11 cellular contexts compared by ENCODE assay signal in the genomic region with DNA sequence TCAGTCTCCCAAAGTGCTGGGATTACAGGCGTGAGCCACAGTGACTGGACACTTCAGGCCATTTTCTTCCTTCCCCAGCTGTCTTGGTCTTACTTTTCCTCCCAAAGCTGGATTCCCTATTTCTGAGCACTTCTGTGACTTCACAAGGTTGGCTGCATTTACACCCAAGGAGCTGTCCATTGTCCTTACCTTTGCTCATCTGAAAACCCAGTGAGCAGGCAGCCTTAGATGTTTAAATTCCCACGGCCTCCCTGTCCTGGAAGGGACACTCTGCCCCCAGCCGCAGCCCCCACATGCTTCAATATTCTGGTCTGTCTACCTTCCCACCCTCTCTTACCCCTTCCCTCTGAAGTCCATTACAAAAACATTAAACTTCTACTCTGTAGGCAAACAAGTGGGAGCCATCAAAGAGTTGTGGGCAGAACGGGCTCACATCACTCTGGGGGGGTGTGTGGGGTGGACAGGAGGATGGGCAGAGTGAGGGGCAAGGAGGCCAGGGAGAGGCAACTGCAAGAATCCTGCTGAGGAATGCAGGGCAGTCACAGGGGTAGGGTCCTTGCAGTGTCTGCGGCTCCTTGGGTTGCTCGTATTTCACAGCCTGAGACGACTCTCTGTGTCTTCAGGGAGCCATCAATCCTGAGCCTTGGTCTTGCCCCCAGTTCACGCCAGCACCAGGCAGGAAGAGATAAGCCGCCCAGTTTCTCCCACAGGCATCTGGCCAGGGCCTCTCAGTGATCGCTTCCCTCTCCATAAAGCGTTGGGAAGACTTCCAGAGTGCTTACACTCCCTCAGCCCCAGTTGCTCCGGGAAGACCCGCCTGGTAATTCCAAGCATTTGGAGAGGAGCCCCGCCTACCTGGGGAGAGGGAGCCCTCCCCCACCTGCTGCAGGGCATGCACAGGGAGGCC.
DNase-seq lines count a peak whose midpoint lies in the region; ATAC-seq and TF ChIP-seq lines count a peak whose summit lies in the region.
"Had no signal": no experiment of that assay in that cellular context is flagged by ENCODE, and none has a peak within 500 bp of the region (broad histone marks: within the 10 kb centered on the region; RNA-seq: fewer than 3 reads in every experiment).

No MANE protein-coding gene starts in this region.

- POLR2A ChIA-PET in WTC11 (lab: Charles Lee), result interaction anchor here (0.6 to 1.4 kb wide), 4 partner anchors 34 to 246 kb away, joined by 3 read pairs; partner anchors contain the start of gene ATXN7L1
- POLR2A ChIA-PET in activated CD8-positive, alpha-beta T cell treated with anti-CD3 and anti-CD28 coated beads, Interleukin-2, amount 10 ng/mL, durations not matched to agents 7 days and 5 days (lab: Charles Lee), result no interaction called here

- no peaks in the 10 kb centered on the region for H3K9me3 ChIP-seq in cardiac muscle cell (ENCODE audit: low read depth)

- DNase-seq in cardiac muscle cell (ENCODE audit: low read depth in 1 of 2, low spot score in 1 of 2) (peak; percentile 66 to 91), cardiac septum (ENCODE audit: low spot score) (no peak), WTC11 (ENCODE audit: low spot score) (peak; percentile 86), kidney glomerular epithelial cell (lab: John Stamatoyannopoulos, UW) (peak; percentile 4)
- DNase-seq in activated T-cell treated with anti-CD3 and anti-CD28 coated beads, Interleukin-2, amount 50 U/mL, for 4 hours, result no peak
- DNase-seq in activated naive CD4-positive, alpha-beta T cell treated with anti-CD3 and anti-CD28 coated beads, Interleukin-2, amount 10 ng/mL, durations not matched to agents 7 days and 5 days, result no peak
- no peak for DNase-seq in activated CD8-positive, alpha-beta T cell treated with anti-CD3 and anti-CD28 coated beads, Interleukin-2, amount 10 ng/mL, durations not matched to agents 7 days and 5 days
- DNase-seq: naive thymus-derived CD4-positive, alpha-beta T cell; NCI-H526 treated with DMSO at 0.1 percent for 48 hours had no signal

- intact Hi-C loops in cardiac septum (cut with DNase I), result loop anchor here (5.0 to 10.0 kb wide), 4 partner anchors 107 to 500 kb away; partner anchors contain the start of gene ATXN7L1

- H3K9me3 Mint-ChIP-seq in WTC11, result no peaks in the 10 kb centered on the region
- no peaks in the 10 kb centered on the region for H3K9me3 Mint-ChIP-seq in activated T-cell treated with anti-CD3 and anti-CD28 coated beads, Interleukin-2, amount 50 U/mL, for 4 hours
- no peaks in the 10 kb centered on the region for H3K9me3 Mint-ChIP-seq in activated naive CD4-positive, alpha-beta T cell treated with anti-CD3 and anti-CD28 coated beads, Interleukin-2, amount 10 ng/mL, durations not matched to agents 7 days and 5 days
- no peaks in the 10 kb centered on the region for H3K9me3 Mint-ChIP-seq in activated CD8-positive, alpha-beta T cell treated with anti-CD3 and anti-CD28 coated beads, Interleukin-2, amount 10 ng/mL, durations not matched to agents 7 days and 5 days (ENCODE audit: insufficient read depth)
- H3K9me3 Mint-ChIP-seq: naive thymus-derived CD4-positive, alpha-beta T cell had no signal

- peak overlapping the region; percentile 6 for H3K27ac ChIP-seq in cardiac muscle cell

- TF ChIP-seq CTCF in cardiac muscle cell (IDR thresholded peaks at IDR 0.05; ENCODE audit: low read depth, low read length) (no peak), WTC11 (IDR thresholded peaks at IDR 0.05) (no peak)

- H3K4me3 ChIP-seq in cardiac muscle cell, result no peak overlapping the region

- H3K36me3 Mint-ChIP-seq in WTC11, result peaks cover 17% of the 10 kb centered on the region
- H3K36me3 Mint-ChIP-seq in activated T-cell treated with anti-CD3 and anti-CD28 coated beads, Interleukin-2, amount 50 U/mL, for 4 hours (ENCODE audit: insufficient read depth), result peaks cover 31% of the 10 kb centered on the region
- peaks cover 30% of the 10 kb centered on the region for H3K36me3 Mint-ChIP-seq in activated naive CD4-positive, alpha-beta T cell treated with anti-CD3 and anti-CD28 coated beads, Interleukin-2, amount 10 ng/mL, durations not matched to agents 7 days and 5 days
- H3K36me3 Mint-ChIP-seq in activated CD8-positive, alpha-beta T cell treated with anti-CD3 and anti-CD28 coated beads, Interleukin-2, amount 10 ng/mL, durations not matched to agents 7 days and 5 days (ENCODE audit: low read depth), result no peaks in the 10 kb centered on the region

- H3K27ac Mint-ChIP-seq in WTC11, result peak overlapping the region; percentile 92
- no peak overlapping the region for H3K27ac Mint-ChIP-seq in activated naive CD4-positive, alpha-beta T cell treated with anti-CD3 and anti-CD28 coated beads, Interleukin-2, amount 10 ng/mL, durations not matched to agents 7 days and 5 days
- H3K27ac Mint-ChIP-seq in activated CD8-positive, alpha-beta T cell treated with anti-CD3 and anti-CD28 coated beads, Interleukin-2, amount 10 ng/mL, durations not matched to agents 7 days and 5 days, result no peak overlapping the region
- H3K27ac Mint-ChIP-seq: B cell; naive thymus-derived CD4-positive, alpha-beta T cell had no signal

- peak overlapping the region; percentile 46 for H3K4me3 Mint-ChIP-seq in WTC11
- H3K4me3 Mint-ChIP-seq in activated T-cell treated with anti-CD3 and anti-CD28 coated beads, Interleukin-2, amount 50 U/mL, for 4 hours, result no peak overlapping the region
- H3K4me3 Mint-ChIP-seq in activated naive CD4-positive, alpha-beta T cell treated with anti-CD3 and anti-CD28 coated beads, Interleukin-2, amount 10 ng/mL, durations not matched to agents 7 days and 5 days, result no peak overlapping the region
- H3K4me3 Mint-ChIP-seq in activated CD8-positive, alpha-beta T cell treated with anti-CD3 and anti-CD28 coated beads, Interleukin-2, amount 10 ng/mL, durations not matched to agents 7 days and 5 days, result no peak overlapping the region
- H3K4me3 Mint-ChIP-seq: B cell; naive thymus-derived CD4-positive, alpha-beta T cell had no signal

- no peaks in the 10 kb centered on the region for H3K36me3 ChIP-seq in cardiac muscle cell

- peaks cover 71% of the 10 kb centered on the region for H3K4me1 Mint-ChIP-seq in WTC11
- peaks cover 5% of the 10 kb centered on the region for H3K4me1 Mint-ChIP-seq in activated T-cell treated with anti-CD3 and anti-CD28 coated beads, Interleukin-2, amount 50 U/mL, for 4 hours (ENCODE audit: low read depth)
- H3K4me1 Mint-ChIP-seq in activated naive CD4-positive, alpha-beta T cell treated with anti-CD3 and anti-CD28 coated beads, Interleukin-2, amount 10 ng/mL, durations not matched to agents 7 days and 5 days, result peaks cover 5% of the 10 kb centered on the region
- H3K4me1 Mint-ChIP-seq in activated CD8-positive, alpha-beta T cell treated with anti-CD3 and anti-CD28 coated beads, Interleukin-2, amount 10 ng/mL, durations not matched to agents 7 days and 5 days (ENCODE audit: low read depth), result peaks cover 1% of the 10 kb centered on the region

- no peaks in the 10 kb centered on the region for H3K27me3 Mint-ChIP-seq in WTC11 (ENCODE audit: low read depth)
- no peaks in the 10 kb centered on the region for H3K27me3 Mint-ChIP-seq in activated T-cell treated with anti-CD3 and anti-CD28 coated beads, Interleukin-2, amount 50 U/mL, for 4 hours (ENCODE audit: low read depth)
- no peaks in the 10 kb centered on the region for H3K27me3 Mint-ChIP-seq in activated naive CD4-positive, alpha-beta T cell treated with anti-CD3 and anti-CD28 coated beads, Interleukin-2, amount 10 ng/mL, durations not matched to agents 7 days and 5 days
- no peaks in the 10 kb centered on the region for H3K27me3 Mint-ChIP-seq in activated CD8-positive, alpha-beta T cell treated with anti-CD3 and anti-CD28 coated beads, Interleukin-2, amount 10 ng/mL, durations not matched to agents 7 days and 5 days (ENCODE audit: low read depth)
- H3K27me3 Mint-ChIP-seq: B cell; naive thymus-derived CD4-positive, alpha-beta T cell had no signal

- ATAC-seq in WTC11, result peak; percentile 64
- no peak for ATAC-seq in activated T-cell treated with anti-CD3 and anti-CD28 coated beads, Interleukin-2, amount 50 U/mL, for 4 hours
- no peak for ATAC-seq in HG02588 (IDR thresholded peaks at IDR 0.05; ENCODE audit: unreplicated experiment)
- ATAC-seq in activated CD8-positive, alpha-beta T cell treated with anti-CD3 and anti-CD28 coated beads, Interleukin-2, amount 10 ng/mL, durations not matched to agents 7 days and 5 days, result no peak
- ATAC-seq: naive thymus-derived CD4-positive, alpha-beta T cell had no signal

- CTCF ChIA-PET in WTC11 (lab: Charles Lee), result interaction anchor here (0.6 to 2.9 kb wide), 13 partner anchors 12 to 1516 kb away, joined by 3 to 54 read pairs (median 4); no protein-coding TSS in a partner anchor
- CTCF ChIA-PET in activated naive CD4-positive, alpha-beta T cell treated with anti-CD3 and anti-CD28 coated beads, Interleukin-2, amount 10 ng/mL, durations not matched to agents 7 days and 5 days (lab: Charles Lee), result interaction anchor here (0.6 to 5.5 kb wide), 10 partner anchors 7 to 498 kb away, joined by 3 to 31 read pairs (median 12); no protein-coding TSS in a partner anchor
- CTCF ChIA-PET in activated CD8-positive, alpha-beta T cell treated with anti-CD3 and anti-CD28 coated beads, Interleukin-2, amount 10 ng/mL, durations not matched to agents 7 days and 5 days (lab: Charles Lee), result interaction anchor here (0.9 to 2.9 kb wide), 12 partner anchors 11 to 388 kb away, joined by 3 to 43 read pairs (median 6); no protein-coding TSS in a partner anchor

- H3K27me3 ChIP-seq in cardiac muscle cell, result no peaks in the 10 kb centered on the region

- peaks cover 9% of the 10 kb centered on the region for H3K4me1 ChIP-seq in cardiac muscle cell (ENCODE audit: low read depth)

TF ChIP-seq in WTC11, 78 proteins besides CTCF, POLR2A, EP300 and RAD21 (continues in another document):
- TF ChIP-seq EMX1 (CRISPR knock-in tag; IDR thresholded peaks at IDR 0.05) (no peak), NFE2L1 (CRISPR knock-in tag; IDR thresholded peaks at IDR 0.05) (0 out of 2 replicates have a peak, but pooled peaks have one; percentile 28), ETV6 (CRISPR knock-in tag; IDR thresholded peaks at IDR 0.05) (0 out of 2 replicates have a peak, but pooled peaks have one; percentile 29), ZNF232 (CRISPR knock-in tag; IDR thresholded peaks at IDR 0.05) (0 out of 2 replicates have a peak, but pooled peaks have one; percentile 44), FOXJ3 (CRISPR knock-in tag; IDR thresholded peaks at IDR 0.05; ENCODE audit: borderline replicate concordance) (no peak)
- TF ChIP-seq, protein P1, sequence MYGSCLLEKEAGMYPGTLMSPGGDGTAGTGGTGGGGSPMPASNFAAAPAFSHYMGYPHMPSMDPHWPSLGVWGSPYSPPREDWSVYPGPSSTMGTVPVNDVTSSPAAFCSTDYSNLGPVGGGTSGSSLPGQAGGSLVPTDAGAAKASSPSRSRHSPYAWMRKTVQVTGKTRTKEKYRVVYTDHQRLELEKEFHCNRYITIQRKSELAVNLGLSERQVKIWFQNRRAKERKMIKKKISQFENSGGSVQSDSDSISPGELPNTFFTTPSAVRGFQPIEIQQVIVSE (CRISPR knock-in tag; IDR thresholded peaks at IDR 0.05; ENCODE audit: borderline replicate concordance), result no peak

Comparison
In these comparisons a context has a peak if more than half of its experiments do, and no peak if none do; other contexts are left out.
1. DNase-seq: peak in cardiac muscle cell (2 of 2), WTC11 (single experiment) and kidney glomerular epithelial cell (single experiment); none in cardiac septum (single experiment), activated T-cell treated with anti-CD3 and anti-CD28 coated beads, Interleukin-2, amount 50 U/mL, for 4 hours (single experiment), activated naive CD4-positive, alpha-beta T cell treated with anti-CD3 and anti-CD28 coated beads, Interleukin-2, amount 10 ng/mL, durations not matched to agents 7 days and 5 days (single experiment) and activated CD8-positive, alpha-beta T cell treated with anti-CD3 and anti-CD28 coated beads, Interleukin-2, amount 10 ng/mL, durations not matched to agents 7 days and 5 days (single experiment).